Comparison of ENCODE assay signal across 9 cellular contexts in genomic region chr17:31560836-31561235, GRCh38.
DNase-seq lines count a peak whose midpoint lies in the region; ATAC-seq and TF ChIP-seq lines count a peak whose summit lies in the region.
"Had no signal": no experiment of that assay in that cellular context is flagged by ENCODE, and none has a peak within 500 bp of the region (broad histone marks: within the 10 kb centered on the region; RNA-seq: fewer than 3 reads in every experiment).

No MANE protein-coding gene starts in this region.

- H3K27ac Mint-ChIP-seq in nephron progenitor cell: no peak overlapping the region

- H3K27ac ChIP-seq in BLaER1: no peak overlapping the region

- no peaks in the 10 kb centered on the region for H3K9me3 ChIP-seq in BLaER1
- H3K9me3 ChIP-seq in NT2/D1 (ENCODE audit: insufficient read depth, low read length): no peaks in the 10 kb centered on the region

- peaks cover 49% of the 10 kb centered on the region for H3K27me3 Mint-ChIP-seq in nephron progenitor cell (ENCODE audit: low read depth, poor library complexity)

- no peaks in the 10 kb centered on the region for H4K20me1 ChIP-seq in BLaER1

- H3K9ac ChIP-seq in BLaER1: peak overlapping the region; percentile 59; the same call in 1 of the 2 replicates
- peak overlapping the region; percentile 58 for H3K9ac ChIP-seq in NT2/D1 (ENCODE audit: insufficient read length, low read depth)

- ATAC-seq in GM18498 (IDR thresholded peaks at IDR 0.05; ENCODE audit: unreplicated experiment): no peak
- ATAC-seq in HG02840 (IDR thresholded peaks at IDR 0.05; ENCODE audit: low FRiP score, unreplicated experiment): no peak

- no peaks in the 10 kb centered on the region for H3K9me3 Mint-ChIP-seq in nephron progenitor cell

- H3K4me1 Mint-ChIP-seq in nephron progenitor cell: peaks cover 45% of the 10 kb centered on the region

- H3K4me3 Mint-ChIP-seq in nephron progenitor cell: peak overlapping the region; percentile 73

- H3K36me3 Mint-ChIP-seq in nephron progenitor cell (ENCODE audit: low read depth): no peaks in the 10 kb centered on the region

- H3K4me3 ChIP-seq in BLaER1 (no peak overlapping the region), NT2/D1 (ENCODE audit: insufficient read length, low read depth) (peak overlapping the region; percentile 43), epithelial cell of proximal tubule (ENCODE audit: low read depth, low read length) (peak overlapping the region; percentile 75)

- H3K36me3 ChIP-seq in BLaER1: no peaks in the 10 kb centered on the region
- peaks cover 18% of the 10 kb centered on the region for H3K36me3 ChIP-seq in NT2/D1 (ENCODE audit: insufficient read depth, insufficient read length, low read length)

- DNase-seq in NT2/D1 (ENCODE audit: low read depth, low spot score) (no peak), epithelial cell of proximal tubule (ENCODE audit: low read depth) (no peak), nephron progenitor cell (no peak), NCI-H187 treated with DMSO at 0.1 percent for 48 hours (lab: John Stamatoyannopoulos, UW) (no peak)
- no peak for DNase-seq in stimulated activated CD4-positive, alpha-beta T cell treated with anti-CD3 and anti-CD28 coated beads, Interleukin-4, amount 100 ng/mL, for 24 hours
- DNase-seq: activated effector memory CD4-positive, alpha-beta T cell treated with anti-CD3 and anti-CD28 coated beads, Interleukin-2, amount 50 U/mL, for 16 hours had no signal

- H3K27me3 ChIP-seq in BLaER1 (no peaks in the 10 kb centered on the region), NT2/D1 (ENCODE audit: insufficient read depth, insufficient read length) (peaks cover 39% of the 10 kb centered on the region)

- H3K4me1 ChIP-seq in BLaER1 (peaks cover 70% of the 10 kb centered on the region), NT2/D1 (ENCODE audit: insufficient read depth, insufficient read length) (peaks cover 16% of the 10 kb centered on the region)

- H3K4me2 ChIP-seq in BLaER1: peak overlapping the region; percentile 96

- TF ChIP-seq CTCF in epithelial cell of proximal tubule (conservative IDR thresholded peaks at IDR 0.05; ENCODE audit: low read depth, low read length) (no peak), nephron progenitor cell (IDR thresholded peaks at IDR 0.05) (no peak)
